ENCODE assay signal across 13 cellular contexts in genomic region chr9:110148868-110149267, GRCh38. TPM values are rescaled to one million over a fixed set of nuclear protein-coding genes. Genes with fewer than 3 reads are reported as not detected.
DNase-seq lines count a peak whose midpoint lies in the region; ATAC-seq, FAIRE-seq and TF ChIP-seq lines count a peak whose summit lies in the region.
"Had no signal": no experiment of that assay in that cellular context is flagged by ENCODE, and none has a peak within 500 bp of the region (broad histone marks: within the 10 kb centered on the region; RNA-seq: fewer than 3 reads in every experiment).

No MANE protein-coding gene starts in this region.

- H3K9me3 ChIP-seq in OCI-LY7 (ENCODE audit: low read length) = no peaks in the 10 kb centered on the region; the same call in 1 of the 2 replicates
- H3K9me3 ChIP-seq in esophagus squamous epithelium = no peaks in the 10 kb centered on the region

- H3K79me2 ChIP-seq in OCI-LY7 (ENCODE audit: insufficient read depth, low read depth, low read length) = peaks cover 99% of the 10 kb centered on the region

- H3K36me3 ChIP-seq in OCI-LY7 (ENCODE audit: insufficient read depth, low read length) (peaks cover 51% of the 10 kb centered on the region), esophagus squamous epithelium (no peaks in the 10 kb centered on the region)

- 41 to 64% methylated on average over 4 of the region's 4 CpGs for WGBS in esophagus squamous epithelium, 2 donors

- no peaks in the 10 kb centered on the region for H3K9me2 ChIP-seq in OCI-LY7 (ENCODE audit: insufficient read depth, low read length)

- H3K27ac ChIP-seq in OCI-LY7 (ENCODE audit: low read depth, low read length, poor library complexity, severe bottlenecking) (peak overlapping the region; percentile 97), esophagus squamous epithelium (peak overlapping the region in 3 of 4 donors; percentile 18 to 64 (median 56)), skin epidermis (peak overlapping the region in 17 of 21 experiments; percentile 3 to 79 (median 46))
- H3K27ac ChIP-seq: VCaP had no signal

- no peaks in the 10 kb centered on the region for H3K27me3 ChIP-seq in esophagus squamous epithelium

- no peak for FAIRE-seq in RCC 7860 (lab: Jason Lieb, UNC)
- FAIRE-seq: bronchial epithelial cell, H1 had no signal

- TSS peak; percentile 77 for BruUV-seq in OCI-LY7 (replicated peaks; lab: Mats Ljungman, UMichigan)

- H2AFZ ChIP-seq in OCI-LY7 (ENCODE audit: low read length) = no peak overlapping the region

- TF ChIP-seq POLR2A in esophagus squamous epithelium (IDR thresholded peaks at IDR 0.05) = no peak

- peaks cover 8% of the 10 kb centered on the region for H4K20me1 ChIP-seq in OCI-LY7 (ENCODE audit: insufficient read depth, low read length)

- intact Hi-C loops in OCI-LY7 (cut with micrococcal nuclease; ENCODE audit: unreplicated experiment) (loop anchor here (1.0 to 2.0 kb wide), 3 partner anchors 48 to 231 kb away; no protein-coding TSS in a partner anchor), esophagus squamous epithelium (cut with DNase I) (no loop called here)

- H3K4me1 ChIP-seq in OCI-LY7 (ENCODE audit: insufficient read depth, low read length, poor library complexity, severe bottlenecking) = peaks cover 85% of the 10 kb centered on the region
- H3K4me1 ChIP-seq in esophagus squamous epithelium = peaks cover 0 to 52% (median 9%) of the 10 kb centered on the region in 3 donors

- H3K4me2 ChIP-seq in OCI-LY7 (ENCODE audit: low read length) = peak overlapping the region; percentile 74

- POLR2A ChIA-PET in OCI-LY7 (lab: Charles Lee) = interaction anchor here (0.6 to 8.6 kb wide), 18 partner anchors 9 to 280 kb away, joined by 3 to 215 read pairs (median 14); no protein-coding TSS in a partner anchor

- H3K4me3 ChIP-seq in OCI-LY7 (ENCODE audit: low read depth, low read length, poor library complexity, severe bottlenecking) (peak overlapping the region; percentile 79), esophagus squamous epithelium (peak overlapping the region in 2 of 4 donors; percentile 8 to 35), skin epidermis (peak overlapping the region in 2 of 7 experiments; percentile 9 to 11)

- peak; percentile 53 for DNase-seq in GM03348 (ENCODE audit: low spot score)
- peak; percentile 63 for DNase-seq in OCI-LY7 (ENCODE audit: low spot score)
- no peak for DNase-seq in esophagus squamous epithelium (lab: John Stamatoyannopoulos, UW)
- no peak for DNase-seq in globus pallidus (ENCODE audit: low spot score)
- DNase-seq in RCC 7860 (ENCODE audit: low spot score) = no peak
- no peak for DNase-seq in NCI-H146 (lab: John Stamatoyannopoulos, UW)
- DNase-seq: GDM1, NCI-H2227 treated with DMSO at 0.1 percent for 48 hours had no signal

- CTCF ChIA-PET in OCI-LY7 (lab: Charles Lee; ENCODE audit: unreplicated experiment) = interaction anchor here (0.5 to 1.9 kb wide), 17 partner anchors 17 to 246 kb away, joined by 3 to 7 read pairs (median 3); no protein-coding TSS in a partner anchor

- TF ChIP-seq CTCF in OCI-LY7 (conservative IDR thresholded peaks at IDR 0.05; ENCODE audit: low read length) = no peak
- no peak for TF ChIP-seq CTCF in esophagus squamous epithelium (IDR thresholded peaks at IDR 0.05)

- no peak for ATAC-seq in HG02610 (IDR thresholded peaks at IDR 0.05; ENCODE audit: unreplicated experiment)

RNA-seq across cellular contexts. Expression of gene C9orf152, which starts 59.1 kb away (rescaled TPM):
- not detected in 2 replicates for total RNA-seq in OCI-LY7 (2014; rRNA removed; shearing (Covaris generic))
- total RNA-seq in OCI-LY7 (2022) (not detected in 2 replicates), esophagus squamous epithelium (1 to 10 TPM in 1 of 4 donors, under 1 TPM in 3; 0.41 to 3.4 (median 0.81) TPM)
- total RNA-seq: H1 had no signal

Comparison
In these comparisons a context has a peak if more than half of its experiments do, and no peak if none do; other contexts are left out.
1. DNase-seq: peak in GM03348 (single experiment) and OCI-LY7 (single experiment); none in esophagus squamous epithelium (single experiment), globus pallidus (single experiment), RCC 7860 (single experiment) and NCI-H146 (single experiment).
2. H3K27ac ChIP-seq: peak in every context shown above with its lines; median percentile 97 in OCI-LY7; 56 in esophagus squamous epithelium; 46 in skin epidermis.